7 cellular contexts compared by ENCODE assay signal in the genomic region with DNA sequence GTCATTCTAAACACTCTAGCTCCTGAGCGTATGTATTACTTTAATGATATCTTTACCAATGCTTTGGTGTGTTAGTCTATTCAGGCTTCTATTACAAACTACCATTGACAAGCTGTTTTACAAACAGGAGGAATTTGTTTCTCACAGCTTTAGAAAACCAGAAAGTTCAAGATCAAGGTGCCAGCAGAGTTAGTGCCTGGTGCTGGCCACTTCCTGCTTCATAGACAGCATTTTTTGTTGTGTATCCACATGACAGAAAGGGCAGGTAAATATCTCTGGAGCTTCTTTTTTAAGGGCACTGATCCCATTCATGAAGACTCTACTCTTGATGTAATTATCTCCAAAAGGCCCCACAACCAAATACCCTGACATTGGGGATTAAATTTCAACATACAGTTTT. TPM values are rescaled to one million over a fixed set of nuclear protein-coding genes. Genes with fewer than 3 reads are reported as not detected.
DNase-seq lines count a peak whose midpoint lies in the region; ATAC-seq and TF ChIP-seq lines count a peak whose summit lies in the region.
"Not testable (repeated sequence)": the region's sequence is repeated elsewhere in the genome, so short reads cannot be mapped to it uniquely, and the experiment has no call there.
"Had no signal": no experiment of that assay in that cellular context is flagged by ENCODE, and none has a peak within 500 bp of the region (broad histone marks: within the 10 kb centered on the region; RNA-seq: fewer than 3 reads in every experiment).

No MANE protein-coding gene starts in this region.

- not testable (repeated sequence) for H3K36me3 ChIP-seq in CD4-positive, CD25-positive, alpha-beta regulatory T cell (ENCODE audit: control insufficient read depth, insufficient read depth, low read length); CD8-positive, alpha-beta T cell (ENCODE audit: insufficient read depth, low read length); GM23248 (ENCODE audit: low read depth)

- H3K9me3 ChIP-seq in CD4-positive, CD25-positive, alpha-beta regulatory T cell (ENCODE audit: control insufficient read depth in 2 of 2, low read length in 2 of 2); CD8-positive, alpha-beta T cell (ENCODE audit: low read length); GM23248 (ENCODE audit: low read depth): not testable (repeated sequence)

- H3K27me3 ChIP-seq in CD4-positive, CD25-positive, alpha-beta regulatory T cell (ENCODE audit: control insufficient read depth, insufficient read depth, low read length); CD8-positive, alpha-beta T cell (ENCODE audit: insufficient read depth, low read length); GM23248 (replicated peaks; ENCODE audit: insufficient read depth): not testable (repeated sequence)

- intact Hi-C loops in CD8-positive, alpha-beta T cell (cut with DNase I, micrococcal nuclease): not testable (repeated sequence)

- not testable (repeated sequence) for H3K79me2 ChIP-seq in GM23248 (ENCODE audit: insufficient read depth)

- not testable (repeated sequence) for H2AFZ ChIP-seq in GM23248

- not testable (repeated sequence) for H3K4me3 ChIP-seq in CD4-positive, CD25-positive, alpha-beta regulatory T cell (ENCODE audit: low read depth, low read length); CD8-positive, alpha-beta T cell (ENCODE audit: low read depth, low read length); GM23248

- not testable (repeated sequence) for H3K27ac ChIP-seq in CD4-positive, CD25-positive, alpha-beta regulatory T cell (ENCODE audit: insufficient read depth, low read length, poor library complexity, severe bottlenecking); CD8-positive, alpha-beta T cell (ENCODE audit: low read depth, low read length)
- peak overlapping the region; percentile 45 for H3K27ac ChIP-seq in GM23248

- H3K4me1 Mint-ChIP-seq in CD4-positive, CD25-positive, alpha-beta regulatory T cell; CD8-positive, alpha-beta T cell (ENCODE audit: low read depth); activated naive CD8-positive, alpha-beta T cell treated with anti-CD3 and anti-CD28 coated beads, Interleukin-2, amount 10 ng/mL, durations not matched to agents 7 days and 5 days; central memory CD8-positive, alpha-beta T cell: not testable (repeated sequence)

- H3K36me3 Mint-ChIP-seq in CD4-positive, CD25-positive, alpha-beta regulatory T cell; CD8-positive, alpha-beta T cell; activated naive CD8-positive, alpha-beta T cell treated with anti-CD3 and anti-CD28 coated beads, Interleukin-2, amount 10 ng/mL, durations not matched to agents 7 days and 5 days; central memory CD8-positive, alpha-beta T cell (ENCODE audit: insufficient read depth): not testable (repeated sequence)

- H3K27ac Mint-ChIP-seq in CD4-positive, CD25-positive, alpha-beta regulatory T cell; CD8-positive, alpha-beta T cell; activated naive CD8-positive, alpha-beta T cell treated with anti-CD3 and anti-CD28 coated beads, Interleukin-2, amount 10 ng/mL, durations not matched to agents 7 days and 5 days; central memory CD8-positive, alpha-beta T cell (ENCODE audit: low read depth): not testable (repeated sequence)

- CTCF ChIA-PET in CD8-positive, alpha-beta T cell (lab: Charles Lee): not testable (repeated sequence)

- not testable (repeated sequence) for H3K4me1 ChIP-seq in CD4-positive, CD25-positive, alpha-beta regulatory T cell (ENCODE audit: control insufficient read depth, insufficient read depth, low read length, poor library complexity, severe bottlenecking); CD8-positive, alpha-beta T cell (ENCODE audit: insufficient read depth, low read length); GM23248 (ENCODE audit: insufficient read depth)

- not testable (repeated sequence) for H3F3A ChIP-seq in GM23248 (ENCODE audit: insufficient read depth)

- 57 to 65% methylated on average over 1 of the region's 1 CpG for WGBS in GM23248 (ENCODE audit: low coverage in 1 of 2, low lambda C conversion rate in 2 of 2, missing lambda C conversion rate in 2 of 2), 2 experiments

- not testable (repeated sequence) for H3K4me2 ChIP-seq in GM23248 (ENCODE audit: unreplicated experiment)

- in situ Hi-C loops in GM23248 (cut with MboI): not testable (repeated sequence)

- POLR2A ChIA-PET in CD8-positive, alpha-beta T cell (lab: Charles Lee); activated naive CD8-positive, alpha-beta T cell treated with anti-CD3 and anti-CD28 coated beads, Interleukin-2, amount 10 ng/mL, durations not matched to agents 7 days and 5 days (lab: Charles Lee): not testable (repeated sequence)

- H3K27me3 Mint-ChIP-seq in CD4-positive, CD25-positive, alpha-beta regulatory T cell; CD8-positive, alpha-beta T cell (ENCODE audit: low read depth); activated naive CD8-positive, alpha-beta T cell treated with anti-CD3 and anti-CD28 coated beads, Interleukin-2, amount 10 ng/mL, durations not matched to agents 7 days and 5 days; central memory CD8-positive, alpha-beta T cell: not testable (repeated sequence)

- H3K4me3 Mint-ChIP-seq in CD4-positive, CD25-positive, alpha-beta regulatory T cell; CD8-positive, alpha-beta T cell; activated naive CD8-positive, alpha-beta T cell treated with anti-CD3 and anti-CD28 coated beads, Interleukin-2, amount 10 ng/mL, durations not matched to agents 7 days and 5 days; central memory CD8-positive, alpha-beta T cell: not testable (repeated sequence)

- not testable (repeated sequence) for H3K9me3 Mint-ChIP-seq in CD4-positive, CD25-positive, alpha-beta regulatory T cell; CD8-positive, alpha-beta T cell; activated naive CD8-positive, alpha-beta T cell treated with anti-CD3 and anti-CD28 coated beads, Interleukin-2, amount 10 ng/mL, durations not matched to agents 7 days and 5 days; central memory CD8-positive, alpha-beta T cell

- peak; percentile 52 to 53 for ATAC-seq in CD4-positive, CD25-positive, alpha-beta regulatory T cell (ENCODE audit: low read depth in 2 of 2)
- ATAC-seq in CD8-positive, alpha-beta T cell: peak; percentile 31
- peak; percentile 57 for ATAC-seq in SK-N-SH treated with all-trans-retinoic acid at 6 μM for 48 hours
- peak; percentile 60 for ATAC-seq in activated naive CD8-positive, alpha-beta T cell treated with anti-CD3 and anti-CD28 coated beads, Interleukin-2, amount 10 ng/mL, durations not matched to agents 7 days and 5 days (ENCODE audit: low read depth)
- ATAC-seq in central memory CD8-positive, alpha-beta T cell (replicated peaks; ENCODE audit: extremely low read depth, poor library complexity, severe bottlenecking): peak; percentile 70

- H3K9ac ChIP-seq in GM23248: not testable (repeated sequence)

- not testable (repeated sequence) for DNase-seq in CD4-positive, CD25-positive, alpha-beta regulatory T cell; CD8-positive, alpha-beta T cell; GM23248; activated naive CD8-positive, alpha-beta T cell treated with anti-CD3 and anti-CD28 coated beads, Interleukin-2, amount 10 ng/mL, durations not matched to agents 7 days and 5 days; central memory CD8-positive, alpha-beta T cell (ENCODE audit: low spot score in 2 of 2)

- not testable (repeated sequence) for H4K20me1 ChIP-seq in GM23248 (ENCODE audit: insufficient read depth)

- not testable (repeated sequence) for H3K9me2 ChIP-seq in GM23248 (ENCODE audit: insufficient read depth)

- not testable (repeated sequence) for TF ChIP-seq CTCF in CD8-positive, alpha-beta T cell (IDR thresholded peaks at IDR 0.05)

RNA-seq across cellular contexts. Expression of gene RGPD2, which starts 34.5 kb away (rescaled TPM):
- 54.2 TPM for total RNA-seq in CD4-positive, CD25-positive, alpha-beta regulatory T cell
- polyA plus RNA-seq in CD4-positive, CD25-positive, alpha-beta regulatory T cell: 10 to 100 TPM; 29.6 to 54.2 (median 47.1) TPM
- 10 to 100 TPM; 36.7 to 47.3 TPM for total RNA-seq in CD8-positive, alpha-beta T cell
- 1.9 and 3.0 TPM in 2 replicates for total RNA-seq in GM23248 (2014; rRNA removed; shearing (Covaris generic))
- 0.44 and 2.1 TPM in 2 replicates for polyA plus RNA-seq in GM23248 (2016; fragmentation: Nextera tagmentation; extraction: Ambion mirVana)
- total RNA-seq in activated naive CD8-positive, alpha-beta T cell treated with anti-CD3 and anti-CD28 coated beads, Interleukin-2, amount 10 ng/mL, durations not matched to agents 7 days and 5 days: 1 to 10 TPM; 4.0 to 7.9 TPM
- total RNA-seq: A172 had no signal
